In genomic region chr5:51669095-51669494, GRCh38 we compare ENCODE assay signal across 21 cellular contexts.
"Had no signal": no experiment of that assay in that cellular context is flagged by ENCODE, and none has a peak within 500 bp of the region (broad histone marks: within the 10 kb centered on the region; RNA-seq: fewer than 3 reads in every experiment).

No MANE protein-coding gene starts in this region.

- ATAC-seq: effector memory CD8-positive, alpha-beta T cell; gastrocnemius medialis; heart right ventricle; left cardiac atrium; left lung; left ventricle myocardium superior; lower lobe of right lung; mucosa of descending colon; naive thymus-derived CD8-positive, alpha-beta T cell had no signal

- H3K4me3 ChIP-seq: coronary artery, esophagus muscularis mucosa, gastrocnemius medialis, heart right ventricle, left lung, lower lobe of right lung, mucosa of descending colon had no signal

- H3K27me3 Mint-ChIP-seq: effector memory CD8-positive, alpha-beta T cell; naive B cell; naive thymus-derived CD8-positive, alpha-beta T cell had no signal

- DNase-seq: effector CD8-positive, alpha-beta T cell; effector memory CD8-positive, alpha-beta T cell; endodermal cell; foreskin fibroblast; foreskin melanocyte; gastrocnemius medialis; glutamatergic neuron; head of caudate nucleus; heart right ventricle; hippocampal formation; left cardiac atrium; left lung; left ventricle myocardium superior; lower lobe of right lung; mesenchymal stem cell; mucosa of descending colon; naive B cell; naive thymus-derived CD8-positive, alpha-beta T cell had no signal

- H3K27ac Mint-ChIP-seq: effector memory CD8-positive, alpha-beta T cell; endodermal cell; mesothelial cell of epicardium; naive B cell; naive thymus-derived CD8-positive, alpha-beta T cell had no signal

- H3K4me3 Mint-ChIP-seq: effector memory CD8-positive, alpha-beta T cell; endodermal cell; mesothelial cell of epicardium; naive B cell; naive thymus-derived CD8-positive, alpha-beta T cell had no signal

- H3K4me1 Mint-ChIP-seq: naive B cell; naive thymus-derived CD8-positive, alpha-beta T cell had no signal

- H3K36me3 Mint-ChIP-seq: naive B cell had no signal
